ENCODE assay signal across 15 cellular contexts in genomic region chr12:105783983-105784947, GRCh38.
A peak's percentile ranks its signal among the peaks of the same experiment; 100 is the strongest.
DNase-seq lines count a peak whose midpoint lies in the region; ATAC-seq, FAIRE-seq and TF ChIP-seq lines count a peak whose summit lies in the region.
"Had no signal": no experiment of that assay in that cellular context is flagged by ENCODE, and none has a peak within 500 bp of the region (broad histone marks: within the 10 kb centered on the region; RNA-seq: fewer than 3 reads in every experiment).

No MANE protein-coding gene starts in this region.

- TF ChIP-seq RAD21 in K562 (CRISPR knock-in tag; conservative IDR thresholded peaks at IDR 0.05 in 1 of 2, IDR thresholded peaks at IDR 0.05 in 1 of 2) = no peak

- no peak for TF ChIP-seq EP300 in K562 (IDR thresholded peaks at IDR 0.05; ENCODE audit: low read length)

- CTCF ChIA-PET in K562 (lab: Yijun Ruan, JAX; ENCODE audit: low intra/inter-chr PET ratio) = no interaction called here

- H3K4me2 ChIP-seq in K562 (ENCODE audit: insufficient read depth, low read length) = no peak overlapping the region

- no peak for TF ChIP-seq CTCF in K562 (IDR thresholded peaks at IDR 0.05 in 2 of 3, conservative IDR thresholded peaks at IDR 0.05 in 1 of 3; ENCODE audit: insufficient read depth in 2 of 3, low read depth in 1 of 3, low read length in 3 of 3)
- no peak for TF ChIP-seq CTCF in foreskin fibroblast (IDR thresholded peaks at IDR 0.05; ENCODE audit: low read depth, low read length)

- no peak for DNase-seq in K562 (ENCODE audit: extremely low read depth in 1 of 4, low spot score in 3 of 4)
- no peak for DNase-seq in effector memory CD4-positive, alpha-beta T cell
- no peak for DNase-seq in NCI-H2171 (lab: John Stamatoyannopoulos, UW)
- DNase-seq in foreskin fibroblast = no peak
- no peak for DNase-seq in AG20443 (ENCODE audit: low spot score)
- DNase-seq: activated CD4-positive, alpha-beta T cell treated with anti-CD3 and anti-CD28 coated beads, Interleukin-2, amount 10 ng/mL, durations not matched to agents 7 days and 5 days; body of pancreas; Caco-2; foreskin keratinocyte; Kasumi-1; tibial artery had no signal

- H4K20me1 ChIP-seq in K562 (replicated peaks; ENCODE audit: control insufficient read depth, insufficient read depth, low read length) = no peaks in the 10 kb centered on the region

- ATAC-seq in GM19395 (IDR thresholded peaks at IDR 0.05; ENCODE audit: unreplicated experiment) (peak; percentile 89), HG03342 (IDR thresholded peaks at IDR 0.05; ENCODE audit: unreplicated experiment) (peak; percentile 80), K562 (no peak)
- ATAC-seq: body of pancreas, foreskin keratinocyte, Panc1 had no signal

- no peaks in the 10 kb centered on the region for H3K9me1 ChIP-seq in K562 (ENCODE audit: control insufficient read depth, insufficient read depth, low read length)

- no peak overlapping the region for H3K9ac ChIP-seq in K562 (ENCODE audit: insufficient read depth in 1 of 2, low read depth in 2 of 2, low read length in 2 of 2)

- H3K9me3 ChIP-seq in K562 (replicated peaks; ENCODE audit: control insufficient read depth, insufficient read depth, low read depth, low read length) = no peaks in the 10 kb centered on the region
- H3K9me3 ChIP-seq in effector memory CD4-positive, alpha-beta T cell (ENCODE audit: control insufficient read depth, low read length) = no peaks in the 10 kb centered on the region
- H3K9me3 ChIP-seq: body of pancreas, Caco-2, tibial artery had no signal

- no peak overlapping the region for H2AFZ ChIP-seq in K562 (ENCODE audit: low read depth, low read length)

- TF ChIP-seq POLR2A in K562 (conservative IDR thresholded peaks at IDR 0.05) = no peak

- no peak overlapping the region for H3K27ac ChIP-seq in K562 (ENCODE audit: extremely low read depth, low read depth, low read length)
- H3K27ac ChIP-seq in effector memory CD4-positive, alpha-beta T cell (ENCODE audit: insufficient read depth, low read length, poor library complexity, severe bottlenecking) = no peak overlapping the region
- H3K27ac ChIP-seq: body of pancreas, foreskin keratinocyte, tibial artery had no signal

- FAIRE-seq in K562 (lab: Jason Lieb, UNC) = no peak

- in situ Hi-C loops in K562 (cut with MboI) = loop anchor here (25.0 kb wide), 1 partner anchor 1897 kb away; no protein-coding TSS in a partner anchor

- POLR2A ChIA-PET in K562 (lab: Yijun Ruan, JAX) = no interaction called here

- 2% methylated on average over 8 of the region's 8 CpGs for WGBS in K562 (ENCODE audit: insufficient coverage, low coverage, missing lambda C conversion rate)

- no peaks in the 10 kb centered on the region for H3K36me3 ChIP-seq in K562 (ENCODE audit: control insufficient read depth, insufficient read depth, low read length)
- H3K36me3 ChIP-seq in effector memory CD4-positive, alpha-beta T cell (ENCODE audit: control insufficient read depth, insufficient read depth, low read length) = no peaks in the 10 kb centered on the region
- H3K36me3 ChIP-seq: tibial artery had no signal

- no peaks in the 10 kb centered on the region for H3K4me1 ChIP-seq in K562 (replicated peaks in 1 of 2; ENCODE audit: control insufficient read depth in 2 of 2, insufficient read depth in 2 of 2, low read length in 2 of 2)
- H3K4me1 ChIP-seq in effector memory CD4-positive, alpha-beta T cell (ENCODE audit: control insufficient read depth, insufficient read depth, low read length, poor library complexity, severe bottlenecking) = no peaks in the 10 kb centered on the region
- H3K4me1 ChIP-seq: body of pancreas, Caco-2, foreskin keratinocyte had no signal

- intact Hi-C loops in K562 (cut with micrococcal nuclease) = no loop called here

- H3K4me3 ChIP-seq in GM08714 (ENCODE audit: low read length) = peak overlapping the region; percentile 29; the same call in 1 of the 2 replicates
- no peak overlapping the region for H3K4me3 ChIP-seq in K562
- H3K4me3 ChIP-seq in effector memory CD4-positive, alpha-beta T cell (ENCODE audit: insufficient read depth, low read depth, low read length, poor library complexity, severe bottlenecking) = no peak overlapping the region
- no peak overlapping the region for H3K4me3 ChIP-seq in foreskin fibroblast (ENCODE audit: low read depth in 1 of 2, low read length in 2 of 2)
- H3K4me3 ChIP-seq: body of pancreas, tibial artery had no signal

- no TSS peak for BruUV-seq in K562 (replicated peaks; lab: Mats Ljungman, UMichigan)

- H3K79me2 ChIP-seq in K562 (ENCODE audit: control insufficient read depth, insufficient read depth, low read length) = no peaks in the 10 kb centered on the region

- no peaks in the 10 kb centered on the region for H3K27me3 ChIP-seq in K562 (ENCODE audit: control insufficient read depth in 2 of 2, insufficient read depth in 2 of 2, low read length in 2 of 2)
- no peaks in the 10 kb centered on the region for H3K27me3 ChIP-seq in effector memory CD4-positive, alpha-beta T cell (replicated peaks; ENCODE audit: control insufficient read depth, insufficient read depth, low read length, poor library complexity, severe bottlenecking)
- H3K27me3 ChIP-seq: body of pancreas, foreskin keratinocyte, tibial artery had no signal

TF ChIP-seq in K562, 482 proteins besides CTCF, POLR2A, EP300 and RAD21:
- TF ChIP-seq SPI1 (IDR thresholded peaks at IDR 0.05; ENCODE audit: borderline replicate concordance, low read depth, low read length) (0 out of 2 replicates have a peak, but pooled peaks have one; percentile 26), CBX3 (IDR thresholded peaks at IDR 0.05; ENCODE audit: borderline replicate concordance in 1 of 2, low read length in 2 of 2) (no peak)
